ENCODE assay signal across 20 cellular contexts in the genomic region with DNA sequence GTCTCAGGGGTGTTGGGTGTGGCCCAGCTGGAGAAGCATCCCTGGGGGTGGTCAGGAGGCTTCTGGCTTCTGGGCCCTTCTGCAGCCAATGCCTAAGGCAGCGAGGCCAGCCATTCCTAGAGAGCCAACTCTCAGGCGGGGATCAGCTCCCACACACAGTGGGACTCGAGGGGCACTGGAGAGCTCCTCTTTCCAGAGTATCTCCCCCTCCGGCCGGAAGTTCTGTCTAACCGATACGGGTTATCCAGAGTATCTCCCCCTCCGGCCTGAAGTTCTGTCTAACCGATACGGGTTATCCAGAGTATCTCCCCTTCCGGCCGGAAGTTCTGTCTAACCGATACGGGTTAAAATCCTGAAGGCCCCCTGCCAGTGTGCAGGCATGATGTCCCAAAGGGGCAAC.
"Had no signal": no experiment of that assay in that cellular context is flagged by ENCODE, and none has a peak within 500 bp of the region (broad histone marks: within the 10 kb centered on the region; RNA-seq: fewer than 3 reads in every experiment).

No MANE protein-coding gene starts in this region.

- H3K27me3 ChIP-seq: neural progenitor cell, upper lobe of left lung, vagina had no signal

- H3K4me3 ChIP-seq: neural progenitor cell, prostate gland, sigmoid colon, stomach, tibial artery, upper lobe of left lung, vagina had no signal

- H3K4me1 ChIP-seq: neural progenitor cell, prostate gland, sigmoid colon, stomach, tibial artery, upper lobe of left lung, vagina had no signal

- ATAC-seq: effector memory CD8-positive, alpha-beta T cell; naive thymus-derived CD4-positive, alpha-beta T cell; right cardiac atrium; stimulated activated effector memory CD8-positive, alpha-beta T cell treated with anti-CD3 and anti-CD28 coated beads, Interleukin-12 subunit alpha, Interleukin-12 subunit beta, amount 100 ng/mL, for 72 hours had no signal

- H2AFZ ChIP-seq: neural progenitor cell had no signal

- H3K4me1 Mint-ChIP-seq: immature natural killer cell; nephron; neural progenitor cell; stimulated activated effector memory CD8-positive, alpha-beta T cell treated with anti-CD3 and anti-CD28 coated beads, Interleukin-12 subunit alpha, Interleukin-12 subunit beta, amount 100 ng/mL, for 72 hours had no signal

- DNase-seq: cortex of kidney; effector memory CD8-positive, alpha-beta T cell; hypothalamus; immature natural killer cell; mesenchymal stem cell; midbrain; right cardiac atrium; sigmoid colon; stimulated activated CD4-positive, alpha-beta T cell treated with anti-CD3 and anti-CD28 coated beads, Interleukin-2, amount 100 ng/mL, for 24 hours; stimulated activated CD4-positive, alpha-beta T cell treated with anti-CD3 and anti-CD28 coated beads, Interleukin-4, amount 100 ng/mL, for 24 hours; stimulated activated naive CD4-positive, alpha-beta T cell treated with Interleukin-2 at 50 U/mL for 16 hours; stomach; tibial artery had no signal

- H3K9me3 ChIP-seq: prostate gland, sigmoid colon, stomach, tibial artery, upper lobe of left lung, vagina had no signal

- H3K36me3 ChIP-seq: neural progenitor cell, prostate gland, sigmoid colon, tibial artery, upper lobe of left lung, vagina had no signal

- H3K27ac ChIP-seq: neural progenitor cell, prostate gland, sigmoid colon, stomach, tibial artery, upper lobe of left lung, vagina had no signal

- H3K4me3 Mint-ChIP-seq: effector memory CD8-positive, alpha-beta T cell; immature natural killer cell; naive thymus-derived CD4-positive, alpha-beta T cell; nephron; neural progenitor cell; stimulated activated effector memory CD8-positive, alpha-beta T cell treated with anti-CD3 and anti-CD28 coated beads, Interleukin-12 subunit alpha, Interleukin-12 subunit beta, amount 100 ng/mL, for 72 hours had no signal

- H3K4me2 ChIP-seq: neural progenitor cell had no signal

- H3K36me3 Mint-ChIP-seq: naive thymus-derived CD4-positive, alpha-beta T cell; neural progenitor cell; stimulated activated effector memory CD8-positive, alpha-beta T cell treated with anti-CD3 and anti-CD28 coated beads, Interleukin-12 subunit alpha, Interleukin-12 subunit beta, amount 100 ng/mL, for 72 hours had no signal

- H3K9me3 Mint-ChIP-seq: effector memory CD8-positive, alpha-beta T cell; immature natural killer cell; nephron; neural progenitor cell; stimulated activated effector memory CD8-positive, alpha-beta T cell treated with anti-CD3 and anti-CD28 coated beads, Interleukin-12 subunit alpha, Interleukin-12 subunit beta, amount 100 ng/mL, for 72 hours had no signal

- H3K9ac ChIP-seq: neural progenitor cell had no signal

- H3K27ac Mint-ChIP-seq: effector memory CD8-positive, alpha-beta T cell; immature natural killer cell; naive thymus-derived CD4-positive, alpha-beta T cell; nephron; neural progenitor cell; stimulated activated effector memory CD8-positive, alpha-beta T cell treated with anti-CD3 and anti-CD28 coated beads, Interleukin-12 subunit alpha, Interleukin-12 subunit beta, amount 100 ng/mL, for 72 hours had no signal
